Comparison of ENCODE assay signal across 26 cellular contexts in the genomic region with DNA sequence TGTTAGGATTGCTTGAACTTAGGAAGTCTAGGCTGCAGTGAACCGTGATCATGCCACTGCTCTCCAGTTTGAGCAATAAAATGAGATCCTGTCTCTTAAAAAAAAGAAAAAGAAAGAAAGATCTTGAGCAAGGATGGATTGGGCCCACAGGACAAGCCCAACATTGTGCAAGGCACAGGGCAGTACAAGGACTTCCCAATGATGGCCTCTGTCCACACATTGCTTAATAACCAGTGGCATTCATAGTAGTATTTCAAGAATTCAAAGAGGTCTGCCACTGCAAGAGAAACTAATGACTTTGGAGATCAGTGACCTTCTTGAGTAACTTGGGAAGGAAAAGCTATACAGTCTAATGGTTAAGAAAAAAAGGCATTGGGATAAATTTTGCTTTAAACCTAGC. TPM values are rescaled to one million over a fixed set of nuclear protein-coding genes. Genes with fewer than 3 reads are reported as not detected.
"Had no signal": no experiment of that assay in that cellular context is flagged by ENCODE, and none has a peak within 500 bp of the region (broad histone marks: within the 10 kb centered on the region; RNA-seq: fewer than 3 reads in every experiment).

No MANE protein-coding gene starts in this region.

- H3K36me3 ChIP-seq: left lung, lower lobe of right lung, pancreas, sigmoid colon, tibial nerve, upper lobe of left lung, uterus had no signal

- H3K27ac ChIP-seq: left lung, lower lobe of right lung, pancreas, psoas muscle, sigmoid colon, tibial nerve, upper lobe of left lung, uterus had no signal

- ATAC-seq: left colon; left lung; naive thymus-derived CD8-positive, alpha-beta T cell; stimulated activated memory B cell treated with anti-CD40 and anti-IgM and Interleukin-4, amounts not matched to agents 10 μg/mL and 1 μg/mL and 100 μg/mL, for 72 hours; stimulated activated naive CD8-positive, alpha-beta T cell treated with anti-CD3 and anti-CD28 coated beads, Interleukin-15, amount 100 ng/mL, for 72 hours had no signal

- H3K27me3 ChIP-seq: tibial nerve, upper lobe of left lung, uterus had no signal

- DNase-seq: hypothalamus; immature natural killer cell; kidney; left colon; left lung; lower lobe of right lung; mammary epithelial cell; mesenchymal stem cell; naive thymus-derived CD8-positive, alpha-beta T cell; nucleus accumbens; pancreas; psoas muscle; sigmoid colon; stimulated activated CD4-positive, alpha-beta T cell treated with anti-CD3 and anti-CD28 coated beads, Interleukin-1b, Interleukin-23, amount 100 ng/mL, for 48 hours; stimulated activated CD4-positive, alpha-beta T cell treated with anti-CD3 and anti-CD28 coated beads, Interleukin-2, amount 100 ng/mL, for 48 hours; stimulated activated CD4-positive, alpha-beta T cell treated with anti-CD3 and anti-CD28 coated beads, Interleukin-4, amount 100 ng/mL, for 4 hours; stimulated activated CD8-positive, alpha-beta memory T cell treated with anti-CD3 and anti-CD28 coated beads, Interleukin-4, amount 100 ng/mL, for 48 hours; stimulated activated naive CD4-positive, alpha-beta T cell treated with Interleukin-2 at 50 U/mL for 16 hours; stimulated activated naive CD8-positive, alpha-beta T cell treated with anti-CD3 and anti-CD28 coated beads, Interleukin-15, amount 100 ng/mL, for 72 hours; substantia nigra; uterus had no signal

- H3K4me1 ChIP-seq: left lung, lower lobe of right lung, pancreas, psoas muscle, sigmoid colon, tibial nerve, upper lobe of left lung, uterus had no signal

- H3K4me2 ChIP-seq: smooth muscle cell had no signal

- H3K4me3 ChIP-seq: left lung, lower lobe of right lung, pancreas, psoas muscle, sigmoid colon, smooth muscle cell, tibial nerve, upper lobe of left lung, uterus had no signal

- H3K9me3 ChIP-seq: lower lobe of right lung, pancreas, psoas muscle, sigmoid colon, tibial nerve, upper lobe of left lung, uterus had no signal

RNA-seq across cellular contexts. Expression of a gene that starts 44.6 kb away (rescaled TPM):
- total RNA-seq: mammary epithelial cell; naive thymus-derived CD8-positive, alpha-beta T cell; osteoblast had no signal
